ENCODE assay signal across 11 cellular contexts in genomic region chr10:110725809-110726641, GRCh38.
A peak's percentile ranks its signal among the peaks of the same experiment; 100 is the strongest.
DNase-seq lines count a peak whose midpoint lies in the region; ATAC-seq and TF ChIP-seq lines count a peak whose summit lies in the region.
"Had no signal": no experiment of that assay in that cellular context is flagged by ENCODE, and none has a peak within 500 bp of the region (broad histone marks: within the 10 kb centered on the region; RNA-seq: fewer than 3 reads in every experiment).

No MANE protein-coding gene starts in this region.

- no peak overlapping the region for H4K91ac ChIP-seq in trophoblast cell (ENCODE audit: low read depth, low read length)

- no peak for ATAC-seq in HG03139 (IDR thresholded peaks at IDR 0.05; ENCODE audit: unreplicated experiment)
- ATAC-seq: activated CD8-positive, alpha-beta memory T cell treated with anti-CD3 and anti-CD28 coated beads, Interleukin-2, amount 10 ng/mL, durations not matched to agents 7 days and 5 days had no signal

- H3K36me3 ChIP-seq in trophoblast cell (ENCODE audit: control insufficient read depth in 1 of 2, insufficient read depth in 2 of 2, low read length in 2 of 2) = no peaks in the 10 kb centered on the region

- H3K9ac ChIP-seq in trophoblast cell (ENCODE audit: low read length) = no peak overlapping the region

- H3K27ac ChIP-seq in trophoblast cell (ENCODE audit: low read depth, low read length) = no peak overlapping the region

- H3K79me2 ChIP-seq in trophoblast cell (ENCODE audit: control insufficient read depth, insufficient read depth, low read length, poor library complexity) = no peaks in the 10 kb centered on the region

- no peak overlapping the region for H2BK12ac ChIP-seq in trophoblast cell (ENCODE audit: low read length)

- H2BK5ac ChIP-seq in trophoblast cell (ENCODE audit: low read depth, low read length, poor library complexity) = no peak overlapping the region

- no peak overlapping the region for H2AK5ac ChIP-seq in trophoblast cell (ENCODE audit: low read length)

- peaks cover 3 to 4% of the 10 kb centered on the region in 2 experiments for H3K4me1 ChIP-seq in trophoblast cell (ENCODE audit: control insufficient read depth in 1 of 2, insufficient read depth in 2 of 2, low read length in 2 of 2)

- no peak overlapping the region for H3K23ac ChIP-seq in trophoblast cell (ENCODE audit: low read length)

- H3K27me3 ChIP-seq in trophoblast cell (ENCODE audit: insufficient read depth, low read length) = no peaks in the 10 kb centered on the region

- peak overlapping the region; percentile 9 for H2AFZ ChIP-seq in trophoblast cell (ENCODE audit: insufficient read depth, low read length, poor library complexity)

- no peak overlapping the region for H3K4ac ChIP-seq in trophoblast cell (ENCODE audit: low read depth, low read length)

- H4K12ac ChIP-seq in trophoblast cell (ENCODE audit: low read depth, low read length) = no peak overlapping the region

- TF ChIP-seq CTCF in foreskin fibroblast (IDR thresholded peaks at IDR 0.05; ENCODE audit: low read depth, low read length) = no peak

- DNase-seq in GM03348 (ENCODE audit: low spot score) (peak; percentile 52), NCI-H524 (lab: John Stamatoyannopoulos, UW) (peak; percentile 55 to 80), foreskin fibroblast (peak; percentile 9 to 23), trophoblast cell (peak in 1 of 2 donors; percentile 8), NCI-H446 treated with DMSO at 0.1 percent for 48 hours (lab: John Stamatoyannopoulos, UW) (no peak), DMS153 treated with DMSO at 0.1 percent for 48 hours (lab: John Stamatoyannopoulos, UW; ENCODE audit: unreplicated experiment) (no peak)
- no peak for DNase-seq in activated effector memory CD4-positive, alpha-beta T cell treated with anti-CD3 and anti-CD28 coated beads, Interleukin-2, amount 50 U/mL, for 16 hours
- DNase-seq: activated CD8-positive, alpha-beta memory T cell treated with anti-CD3 and anti-CD28 coated beads, Interleukin-2, amount 10 ng/mL, durations not matched to agents 7 days and 5 days; caudate nucleus; midbrain had no signal

- H3K9me3 ChIP-seq in trophoblast cell (ENCODE audit: insufficient read depth, low read depth, low read length) = no peaks in the 10 kb centered on the region

- H4K8ac ChIP-seq in trophoblast cell (ENCODE audit: low read depth, low read length) = no peak overlapping the region

- H3K4me3 ChIP-seq in foreskin fibroblast (ENCODE audit: low read depth in 1 of 2, low read length in 2 of 2) (no peak overlapping the region), trophoblast cell (ENCODE audit: low read depth, low read length) (no peak overlapping the region)

- no peaks in the 10 kb centered on the region for H3K79me1 ChIP-seq in trophoblast cell (ENCODE audit: low read length)

- no peak overlapping the region for H3K18ac ChIP-seq in trophoblast cell (ENCODE audit: low read length)

- no CpG with 5 or more reads among the region's 10 CpGs for WGBS in trophoblast cell (ENCODE audit: extremely low coverage, insufficient coverage, insufficient read length)

- no peak overlapping the region for H2BK120ac ChIP-seq in trophoblast cell (ENCODE audit: insufficient read depth, low read length, poor library complexity)

- H3K14ac ChIP-seq in trophoblast cell (ENCODE audit: low read length) = no peak overlapping the region

- no peak overlapping the region for H3K4me2 ChIP-seq in trophoblast cell (ENCODE audit: low read length)

Comparison
In these comparisons a context has a peak if more than half of its experiments do, and no peak if none do; other contexts are left out.
1. DNase-seq: peak in GM03348 (single experiment), NCI-H524 (2 of 2) and foreskin fibroblast (2 of 2); none in NCI-H446 treated with DMSO at 0.1 percent for 48 hours (single experiment), DMS153 treated with DMSO at 0.1 percent for 48 hours (single experiment) and activated effector memory CD4-positive, alpha-beta T cell treated with anti-CD3 and anti-CD28 coated beads, Interleukin-2, amount 50 U/mL, for 16 hours (single experiment).